23 cellular contexts compared by ENCODE assay signal in the genomic region with DNA sequence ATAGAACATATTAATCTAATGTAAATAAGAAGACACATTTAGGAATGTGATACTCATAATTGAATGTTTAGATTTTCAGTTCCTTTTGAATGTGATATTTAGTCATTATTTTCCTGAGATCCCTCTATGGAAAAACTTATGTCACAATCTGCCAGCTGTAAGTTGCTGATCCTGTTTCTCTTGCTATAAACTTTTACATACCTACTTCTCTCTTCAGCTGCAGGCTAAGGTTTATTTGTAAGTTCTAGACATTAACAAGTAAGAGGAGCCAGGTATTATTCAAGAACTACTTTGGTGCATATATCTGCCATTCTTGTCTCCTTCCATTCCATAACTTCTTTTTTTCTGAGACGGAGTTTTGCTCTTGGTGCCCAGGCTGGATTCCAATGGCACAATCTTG.
"Had no signal": no experiment of that assay in that cellular context is flagged by ENCODE, and none has a peak within 500 bp of the region (broad histone marks: within the 10 kb centered on the region; RNA-seq: fewer than 3 reads in every experiment).

No MANE protein-coding gene starts in this region.

- H3K4me1 ChIP-seq: parathyroid adenoma, psoas muscle, right lobe of liver, sigmoid colon, stomach, transverse colon, upper lobe of left lung, vagina had no signal

- H3K4me3 ChIP-seq: ovary, psoas muscle, right lobe of liver, sigmoid colon, stomach, thoracic aorta, thyroid gland, transverse colon, upper lobe of left lung, vagina had no signal

- H3K27me3 ChIP-seq: neutrophil, ovary, right lobe of liver, sigmoid colon, stomach, thyroid gland, transverse colon, upper lobe of left lung, vagina had no signal

- H3K9me3 ChIP-seq: neutrophil, ovary, psoas muscle, right lobe of liver, sigmoid colon, stomach, thoracic aorta, thyroid gland, transverse colon, upper lobe of left lung, vagina had no signal

- DNase-seq: naive thymus-derived CD8-positive, alpha-beta T cell; nephron progenitor cell; nucleus accumbens; ovary; psoas muscle; right cardiac atrium; right lobe of liver; sigmoid colon; small intestine; stimulated activated CD4-positive, alpha-beta T cell treated with anti-CD3 and anti-CD28 coated beads, Interleukin-15, amount 100 ng/mL, for 24 hours; stimulated activated CD4-positive, alpha-beta T cell treated with anti-CD3 and anti-CD28 coated beads, Interleukin-2, amount 100 ng/mL, for 24 hours; stimulated activated CD4-positive, alpha-beta T cell treated with anti-CD3 and anti-CD28 coated beads, Interleukin-2, amount 100 ng/mL, for 48 hours; stimulated activated CD4-positive, alpha-beta T cell treated with anti-CD3 and anti-CD28 coated beads, Interleukin-4, amount 100 ng/mL, for 24 hours; stimulated activated naive B cell treated with anti-CD40 and anti-IgM and Interleukin-4, amounts not matched to agents 10 μg/mL and 1 μg/mL and 100 μg/mL, for 72 hours; stimulated activated naive CD4-positive, alpha-beta T cell treated with Interleukin-2 at 50 U/mL for 16 hours; stomach; thyroid gland; transverse colon; upper lobe of left lung had no signal

- H3K27ac ChIP-seq: neutrophil, ovary, parathyroid adenoma, psoas muscle, right lobe of liver, sigmoid colon, stomach, thoracic aorta, thyroid gland, transverse colon, upper lobe of left lung, vagina had no signal

- H3K36me3 ChIP-seq: neutrophil, ovary, right lobe of liver, sigmoid colon, stomach, thoracic aorta, thyroid gland, transverse colon, upper lobe of left lung, vagina had no signal
